13 cellular contexts compared by ENCODE assay signal in the genomic region with DNA sequence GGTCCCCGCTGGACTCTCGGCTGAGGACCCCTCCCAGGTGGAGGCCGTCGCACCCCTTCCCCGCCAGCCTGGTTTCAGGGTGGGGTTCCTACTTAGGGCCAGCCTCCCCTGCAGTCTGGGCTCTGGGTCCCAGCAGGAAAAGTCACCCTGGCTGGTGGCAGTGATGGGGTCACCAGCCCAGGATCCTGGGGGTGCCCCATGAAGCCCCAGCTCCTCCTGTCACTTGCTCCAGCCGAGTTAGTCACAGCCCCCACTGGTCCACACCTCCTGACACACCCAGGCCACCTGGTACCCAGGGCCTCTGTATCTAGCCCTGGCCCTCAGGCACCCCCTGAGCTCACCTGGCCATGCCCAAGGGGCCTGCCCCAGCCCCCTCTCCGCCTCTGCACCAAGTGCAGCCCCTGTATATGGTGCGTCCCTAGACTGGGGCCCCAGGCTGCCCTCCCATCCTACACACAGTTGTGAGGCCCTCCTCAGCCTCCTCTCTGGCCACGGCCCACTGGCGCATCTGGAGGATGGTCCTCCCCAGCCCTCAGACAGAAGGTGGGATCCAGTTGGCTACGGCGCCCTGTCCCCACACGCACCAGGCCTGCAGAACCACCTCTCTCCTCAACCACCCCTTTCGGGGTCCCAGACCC. TPM values are rescaled to one million over a fixed set of nuclear protein-coding genes. Genes with fewer than 3 reads are reported as not detected.
DNase-seq lines count a peak whose midpoint lies in the region; ATAC-seq, FAIRE-seq and TF ChIP-seq lines count a peak whose summit lies in the region.
"Had no signal": no experiment of that assay in that cellular context is flagged by ENCODE, and none has a peak within 500 bp of the region (broad histone marks: within the 10 kb centered on the region; RNA-seq: fewer than 3 reads in every experiment).

No MANE protein-coding gene starts in this region.

- no peaks in the 10 kb centered on the region for H3K27me3 ChIP-seq in osteoblast (ENCODE audit: insufficient read depth, low read length)

- peak overlapping the region in 1 of 2 experiments; percentile 100; a peak in 3 of 6 replicates for H3K27ac ChIP-seq in A549
- peak overlapping the region; percentile 99 for H3K27ac ChIP-seq in epithelial cell of prostate
- H3K27ac ChIP-seq in osteoblast (ENCODE audit: low read depth, low read length) = peak overlapping the region; percentile 37

- H3K4me1 ChIP-seq in A549 (peaks cover 85% of the 10 kb centered on the region), osteoblast (ENCODE audit: insufficient read depth, low read length) (peaks cover 63% of the 10 kb centered on the region)

- TF ChIP-seq RAD21 in A549 (conservative IDR thresholded peaks at IDR 0.05 in 1 of 2, IDR thresholded peaks at IDR 0.05 in 1 of 2) (no peak), Ishikawa (IDR thresholded peaks at IDR 0.05; ENCODE audit: low read depth) (no peak)

- FAIRE-seq in A549 (lab: Jason Lieb, UNC) = no peak

- no peaks in the 10 kb centered on the region for H3K9me3 ChIP-seq in A549
- no peaks in the 10 kb centered on the region for H3K9me3 ChIP-seq in osteoblast (ENCODE audit: low read depth, low read length)

- ATAC-seq in A549 (no peak), HG02623 (IDR thresholded peaks at IDR 0.05; ENCODE audit: unreplicated experiment) (no peak)
- ATAC-seq: effector memory CD8-positive, alpha-beta T cell had no signal

- WGBS in A549 (ENCODE audit: missing lambda C conversion rate) = 89% methylated on average over 9 of the region's 14 CpGs

- DNase-seq in A549 (ENCODE audit: low read depth in 1 of 2, low spot score in 1 of 2) (no peak), epithelial cell of prostate (ENCODE audit: low read depth, low spot score) (no peak), osteoblast (ENCODE audit: insufficient read length, low spot score, missing footprints) (no peak), mucosa of gallbladder (ENCODE audit: low spot score) (no peak), NCI-H2227 treated with DMSO at 0.1 percent for 48 hours (lab: John Stamatoyannopoulos, UW) (no peak), foreskin melanocyte (no peak)
- DNase-seq: ACHN; activated CD4-positive, alpha-beta memory T cell treated with anti-CD3 and anti-CD28 coated beads, Interleukin-2, amount 10 ng/mL, durations not matched to agents 7 days and 5 days; effector memory CD8-positive, alpha-beta T cell; MV-4-11; NCI-H774 had no signal

- POLR2A ChIA-PET in A549 (lab: Yijun Ruan, JAX) = no interaction called here

- H3K4me2 ChIP-seq in A549 (peak overlapping the region; percentile 96; the same call in 2 of the 3 replicates), osteoblast (ENCODE audit: insufficient read depth, low read length) (peak overlapping the region; percentile 65)

- no peak for TF ChIP-seq EP300 in A549 (IDR thresholded peaks at IDR 0.05)
- TF ChIP-seq EP300 in Ishikawa (IDR thresholded peaks at IDR 0.05; ENCODE audit: borderline replicate concordance) = no peak

- TF ChIP-seq CTCF in A549 (IDR thresholded peaks at IDR 0.05) = no peak
- TF ChIP-seq CTCF in osteoblast (IDR thresholded peaks at IDR 0.05; ENCODE audit: extremely low read depth, low read depth, low read length) = no peak

- CTCF ChIA-PET in A549 (lab: Yijun Ruan, JAX) = interaction anchor here (1.7 to 5.6 kb wide), 4 partner anchors 25 to 41 kb away, joined by 5 to 33 read pairs (median 9); a partner anchor contains a TSS

- no peak overlapping the region for H3K4me3 ChIP-seq in A549
- no peak overlapping the region for H3K4me3 ChIP-seq in osteoblast (ENCODE audit: insufficient read depth, low read length)

- no peaks in the 10 kb centered on the region for H3K36me3 ChIP-seq in osteoblast (ENCODE audit: insufficient read depth, low read length)

- H3K79me2 ChIP-seq in osteoblast (ENCODE audit: insufficient read depth, low read length) = peaks cover 98% of the 10 kb centered on the region

- TF ChIP-seq POLR2A in A549 (IDR thresholded peaks at IDR 0.05; ENCODE audit: low read length) = no peak

- no peak overlapping the region for H2AFZ ChIP-seq in osteoblast (ENCODE audit: low read length)

- peaks cover 80% of the 10 kb centered on the region for H4K20me1 ChIP-seq in osteoblast (ENCODE audit: insufficient read depth, low read length)

TF ChIP-seq in A549, 52 proteins besides CTCF, POLR2A, EP300 and RAD21 (continues in another document):
- TF ChIP-seq HEYL (CRISPR knock-in tag; IDR thresholded peaks at IDR 0.05) = no peak
- no peak for TF ChIP-seq CBX2 (IDR thresholded peaks at IDR 0.05; ENCODE audit: borderline replicate concordance, low read depth)
- no peak for TF ChIP-seq NFE2L2 (conservative IDR thresholded peaks at IDR 0.05; ENCODE audit: low read length)
- TF ChIP-seq, protein P1, sequence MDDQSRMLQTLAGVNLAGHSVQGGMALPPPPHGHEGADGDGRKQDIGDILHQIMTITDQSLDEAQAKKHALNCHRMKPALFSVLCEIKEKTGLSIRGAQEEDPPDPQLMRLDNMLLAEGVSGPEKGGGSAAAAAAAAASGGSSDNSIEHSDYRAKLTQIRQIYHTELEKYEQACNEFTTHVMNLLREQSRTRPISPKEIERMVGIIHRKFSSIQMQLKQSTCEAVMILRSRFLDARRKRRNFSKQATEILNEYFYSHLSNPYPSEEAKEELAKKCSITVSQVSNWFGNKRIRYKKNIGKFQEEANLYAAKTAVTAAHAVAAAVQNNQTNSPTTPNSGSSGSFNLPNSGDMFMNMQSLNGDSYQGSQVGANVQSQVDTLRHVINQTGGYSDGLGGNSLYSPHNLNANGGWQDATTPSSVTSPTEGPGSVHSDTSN (IDR thresholded peaks at IDR 0.05) = no peak
- TF ChIP-seq HOXA7 (CRISPR knock-in tag; IDR thresholded peaks at IDR 0.05) = no peak

TF ChIP-seq in Ishikawa, 13 proteins besides CTCF, POLR2A, EP300 and RAD21:
- TF ChIP-seq, protein P2, sequence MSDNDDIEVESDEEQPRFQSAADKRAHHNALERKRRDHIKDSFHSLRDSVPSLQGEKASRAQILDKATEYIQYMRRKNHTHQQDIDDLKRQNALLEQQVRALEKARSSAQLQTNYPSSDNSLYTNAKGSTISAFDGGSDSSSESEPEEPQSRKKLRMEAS (IDR thresholded peaks at IDR 0.05) = no peak
- TF ChIP-seq ZBTB7A (IDR thresholded peaks at IDR 0.05; ENCODE audit: low read depth) (peak; percentile 60; the same call in 1 of the 2 replicates), CEBPB (IDR thresholded peaks at IDR 0.05) (no peak)

RNA-seq across cellular contexts. Expression of a gene that starts 6.7 kb away (rescaled TPM):
- polyA plus RNA-seq in A549 (2011; rRNA removed) (24.6 and 32.4 TPM in 2 replicates), A549 (2017; fragmentation: RNase III; extraction: RNeasy Plus Mini Kit Qiagen cat#74134 plus additional on column Dnase treatment) (64.4 to 67.2 TPM (median 65.0 TPM) in 3 replicates)
- 42.6 and 58.7 TPM in 2 replicates for polyA plus RNA-seq in A549 (2012; cell fraction: cytosol; rRNA removed)
- polyA plus RNA-seq in A549 (2012; cell fraction: nucleus; rRNA removed) = 186 and 235 TPM in 2 replicates
- polyA minus RNA-seq in A549 (2011; rRNA and poly(A)+ RNA removed) = 52.7 and 56.9 TPM in 2 replicates
- total RNA-seq in osteoblast (166 and 209 TPM in 2 replicates), mucosa of gallbladder (1,246 TPM)

RNA-seq across cellular contexts. Expression of a gene that starts 26.1 kb away (rescaled TPM):
- polyA plus RNA-seq in A549 (2011; rRNA removed) (1.6 and 1.7 TPM in 2 replicates), A549 (2017; fragmentation: RNase III; extraction: RNeasy Plus Mini Kit Qiagen cat#74134 plus additional on column Dnase treatment) (1.7 to 2.3 TPM (median 1.9 TPM) in 3 replicates)
- polyA plus RNA-seq in A549 (2012; cell fraction: cytosol; rRNA removed) = 1.3 and 2.1 TPM in 2 replicates
- polyA plus RNA-seq in A549 (2012; cell fraction: nucleus; rRNA removed) = 13.3 and 14.5 TPM in 2 replicates
- polyA minus RNA-seq in A549 (2011; rRNA and poly(A)+ RNA removed) = 1.0 and 1.4 TPM in 2 replicates
- total RNA-seq in osteoblast (5.9 and 6.5 TPM in 2 replicates), mucosa of gallbladder (24.9 TPM)

RNA-seq across cellular contexts. Expression of a gene that starts 30.6 kb away (rescaled TPM):
- 1.6 and 3.0 TPM in 2 replicates for polyA plus RNA-seq in A549 (2011; rRNA removed)
- polyA plus RNA-seq in A549 (2012; cell fraction: cytosol; rRNA removed) = 4.9 and 6.3 TPM in 2 replicates
- 23.4 and 25.4 TPM in 2 replicates for polyA plus RNA-seq in A549 (2012; cell fraction: nucleus; rRNA removed)
- polyA plus RNA-seq in A549 (2017; fragmentation: RNase III; extraction: RNeasy Plus Mini Kit Qiagen cat#74134 plus additional on column Dnase treatment) = 5.5 to 7.4 TPM (median 5.7 TPM) in 3 replicates
- 2.8 and 4.9 TPM in 2 replicates for polyA minus RNA-seq in A549 (2011; rRNA and poly(A)+ RNA removed)
- 2.9 and 6.2 TPM in 2 replicates for total RNA-seq in osteoblast
- 16.7 TPM for total RNA-seq in mucosa of gallbladder

RNA-seq across cellular contexts. Expression of a gene that starts 39.3 kb away (rescaled TPM):
- polyA plus RNA-seq in A549 (2011; rRNA removed) (12.5 and 13.5 TPM in 2 replicates), A549 (2017; fragmentation: RNase III; extraction: RNeasy Plus Mini Kit Qiagen cat#74134 plus additional on column Dnase treatment) (24.1 to 26.0 TPM (median 25.8 TPM) in 3 replicates)
- polyA plus RNA-seq in A549 (2012; cell fraction: cytosol; rRNA removed) = 29.7 and 32.2 TPM in 2 replicates
- 124 and 133 TPM in 2 replicates for polyA plus RNA-seq in A549 (2012; cell fraction: nucleus; rRNA removed)
- polyA minus RNA-seq in A549 (2011; rRNA and poly(A)+ RNA removed) = 13.0 and 15.1 TPM in 2 replicates
- total RNA-seq in osteoblast (24.8 and 34.0 TPM in 2 replicates), mucosa of gallbladder (23.2 TPM)

RNA-seq across cellular contexts. Expression of a gene that starts 42.4 kb away (rescaled TPM):
- polyA plus RNA-seq in A549 (2011; rRNA removed) (9.5 and 9.6 TPM in 2 replicates), A549 (2017; fragmentation: RNase III; extraction: RNeasy Plus Mini Kit Qiagen cat#74134 plus additional on column Dnase treatment) (13.2 to 15.1 TPM (median 14.7 TPM) in 3 replicates)
- 10.9 and 13.1 TPM in 2 replicates for polyA plus RNA-seq in A549 (2012; cell fraction: cytosol; rRNA removed)
- 54.7 and 59.5 TPM in 2 replicates for polyA plus RNA-seq in A549 (2012; cell fraction: nucleus; rRNA removed)
- polyA minus RNA-seq in A549 (2011; rRNA and poly(A)+ RNA removed) = 12.9 and 13.4 TPM in 2 replicates
- total RNA-seq in osteoblast (51.0 and 61.2 TPM in 2 replicates), mucosa of gallbladder (75.5 TPM)
